Comparison of ENCODE assay signal across 1 cellular context in genomic region chr9:81546498-81546897, GRCh38.
TF ChIP-seq lines count a peak whose summit lies in the region.

No MANE protein-coding gene starts in this region.

TF ChIP-seq in WTC11, 78 proteins besides CTCF, POLR2A, EP300 and RAD21 (continued from another document):
- TF ChIP-seq ARID4B (CRISPR knock-in tag; IDR thresholded peaks at IDR 0.05; ENCODE audit: borderline replicate concordance) (no peak), E2F4 (CRISPR knock-in tag; IDR thresholded peaks at IDR 0.05; ENCODE audit: borderline replicate concordance, low read depth) (no peak), PRRX2 (CRISPR knock-in tag; IDR thresholded peaks at IDR 0.05) (no peak)
